1 cellular context compared by ENCODE assay signal in the genomic region with DNA sequence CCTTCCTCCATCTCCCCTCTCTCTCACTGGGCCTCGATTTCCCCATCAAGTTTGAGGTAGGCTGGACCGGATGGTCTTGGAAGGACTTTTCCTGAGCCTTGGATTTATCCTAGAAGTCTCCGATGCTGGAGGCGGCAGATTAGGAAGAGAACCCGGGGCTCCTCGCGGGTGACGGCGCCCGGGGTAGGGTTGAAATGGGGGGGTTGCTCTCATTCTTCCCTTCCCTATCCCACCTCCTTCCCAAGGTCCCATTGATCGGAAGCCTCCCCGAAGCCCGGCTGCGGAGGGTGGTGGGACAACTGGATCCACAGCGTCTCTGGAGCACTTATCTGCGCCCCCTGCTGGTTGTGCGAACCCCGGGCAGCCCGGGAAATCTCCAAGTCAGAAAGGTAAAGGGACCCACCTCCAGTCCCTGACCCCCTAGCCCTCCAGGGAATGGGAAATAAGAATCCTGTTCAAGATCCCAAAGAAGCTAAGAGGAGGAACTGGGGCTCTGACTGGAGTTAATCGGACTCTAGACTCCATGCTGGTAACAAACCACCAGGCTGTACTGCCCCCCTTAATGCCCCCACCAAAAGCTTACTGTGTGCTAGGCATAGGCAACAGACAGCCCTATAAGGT.
TF ChIP-seq lines count a peak whose summit lies in the region.

No MANE protein-coding gene starts in this region.

TF ChIP-seq in SK-N-SH, 30 proteins besides CTCF, POLR2A, EP300 and RAD21 (continued from another document):
- TF ChIP-seq, protein P1, sequence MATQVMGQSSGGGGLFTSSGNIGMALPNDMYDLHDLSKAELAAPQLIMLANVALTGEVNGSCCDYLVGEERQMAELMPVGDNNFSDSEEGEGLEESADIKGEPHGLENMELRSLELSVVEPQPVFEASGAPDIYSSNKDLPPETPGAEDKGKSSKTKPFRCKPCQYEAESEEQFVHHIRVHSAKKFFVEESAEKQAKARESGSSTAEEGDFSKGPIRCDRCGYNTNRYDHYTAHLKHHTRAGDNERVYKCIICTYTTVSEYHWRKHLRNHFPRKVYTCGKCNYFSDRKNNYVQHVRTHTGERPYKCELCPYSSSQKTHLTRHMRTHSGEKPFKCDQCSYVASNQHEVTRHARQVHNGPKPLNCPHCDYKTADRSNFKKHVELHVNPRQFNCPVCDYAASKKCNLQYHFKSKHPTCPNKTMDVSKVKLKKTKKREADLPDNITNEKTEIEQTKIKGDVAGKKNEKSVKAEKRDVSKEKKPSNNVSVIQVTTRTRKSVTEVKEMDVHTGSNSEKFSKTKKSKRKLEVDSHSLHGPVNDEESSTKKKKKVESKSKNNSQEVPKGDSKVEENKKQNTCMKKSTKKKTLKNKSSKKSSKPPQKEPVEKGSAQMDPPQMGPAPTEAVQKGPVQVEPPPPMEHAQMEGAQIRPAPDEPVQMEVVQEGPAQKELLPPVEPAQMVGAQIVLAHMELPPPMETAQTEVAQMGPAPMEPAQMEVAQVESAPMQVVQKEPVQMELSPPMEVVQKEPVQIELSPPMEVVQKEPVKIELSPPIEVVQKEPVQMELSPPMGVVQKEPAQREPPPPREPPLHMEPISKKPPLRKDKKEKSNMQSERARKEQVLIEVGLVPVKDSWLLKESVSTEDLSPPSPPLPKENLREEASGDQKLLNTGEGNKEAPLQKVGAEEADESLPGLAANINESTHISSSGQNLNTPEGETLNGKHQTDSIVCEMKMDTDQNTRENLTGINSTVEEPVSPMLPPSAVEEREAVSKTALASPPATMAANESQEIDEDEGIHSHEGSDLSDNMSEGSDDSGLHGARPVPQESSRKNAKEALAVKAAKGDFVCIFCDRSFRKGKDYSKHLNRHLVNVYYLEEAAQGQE (IDR thresholded peaks at IDR 0.05; ENCODE audit: low read depth, low read length) = 0 out of 2 replicates have a peak, but pooled peaks have one; percentile 45
- TF ChIP-seq, protein P2, sequence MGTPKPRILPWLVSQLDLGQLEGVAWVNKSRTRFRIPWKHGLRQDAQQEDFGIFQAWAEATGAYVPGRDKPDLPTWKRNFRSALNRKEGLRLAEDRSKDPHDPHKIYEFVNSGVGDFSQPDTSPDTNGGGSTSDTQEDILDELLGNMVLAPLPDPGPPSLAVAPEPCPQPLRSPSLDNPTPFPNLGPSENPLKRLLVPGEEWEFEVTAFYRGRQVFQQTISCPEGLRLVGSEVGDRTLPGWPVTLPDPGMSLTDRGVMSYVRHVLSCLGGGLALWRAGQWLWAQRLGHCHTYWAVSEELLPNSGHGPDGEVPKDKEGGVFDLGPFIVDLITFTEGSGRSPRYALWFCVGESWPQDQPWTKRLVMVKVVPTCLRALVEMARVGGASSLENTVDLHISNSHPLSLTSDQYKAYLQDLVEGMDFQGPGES (IDR thresholded peaks at IDR 0.05; ENCODE audit: low read depth, low read length) = no peak
- TF ChIP-seq ELF1 (IDR thresholded peaks at IDR 0.05) = no peak
